In genomic region chr2:229884775-229885699, GRCh38 we compare ENCODE assay signal across 1 cellular context.
TF ChIP-seq lines count a peak whose summit lies in the region.

No MANE protein-coding gene starts in this region.

TF ChIP-seq in WTC11, 78 proteins besides CTCF, POLR2A, EP300 and RAD21 (continued from another document):
- TF ChIP-seq ATF2 (CRISPR knock-in tag; IDR thresholded peaks at IDR 0.05; ENCODE audit: borderline replicate concordance, low read depth) (no peak), NR3C1 (CRISPR knock-in tag; conservative IDR thresholded peaks at IDR 0.05; ENCODE audit: low read depth) (no peak), MLX (CRISPR knock-in tag; IDR thresholded peaks at IDR 0.05) (no peak), NR1H2 (CRISPR knock-in tag; IDR thresholded peaks at IDR 0.05) (no peak)
